8 cellular contexts compared by ENCODE assay signal in genomic region chr14:53217283-53217994, GRCh38.
DNase-seq lines count a peak whose midpoint lies in the region; ATAC-seq and TF ChIP-seq lines count a peak whose summit lies in the region.

No MANE protein-coding gene starts in this region.

- no peaks in the 10 kb centered on the region for H3K27me3 ChIP-seq in mononuclear cell (ENCODE audit: insufficient read depth, low read length)

- H3K27ac Mint-ChIP-seq in CD14-positive monocyte, result no peak overlapping the region
- H3K27ac Mint-ChIP-seq in effector memory CD8-positive, alpha-beta T cell, result peak overlapping the region; percentile 51 to 81

- peaks cover 8% of the 10 kb centered on the region for H3K4me1 ChIP-seq in mononuclear cell (ENCODE audit: insufficient read depth, low read length)

- intact Hi-C loops in CD14-positive monocyte (cut with micrococcal nuclease), result no loop called here

- ATAC-seq in HG03378 (IDR thresholded peaks at IDR 0.05; ENCODE audit: unreplicated experiment), result peak; percentile 90
- ATAC-seq in effector memory CD8-positive, alpha-beta T cell (replicated peaks), result peak; percentile 92

- H3K9me3 ChIP-seq in mononuclear cell (ENCODE audit: low read depth, low read length), result no peaks in the 10 kb centered on the region

- H3K4me3 ChIP-seq in mononuclear cell (ENCODE audit: low read length), result peak overlapping the region; percentile 47

- peak; percentile 67 for TF ChIP-seq CTCF in CD14-positive monocyte (IDR thresholded peaks at IDR 0.05)

- H3K4me1 Mint-ChIP-seq in CD14-positive monocyte, result peaks cover 8% of the 10 kb centered on the region
- peaks cover 5 to 9% of the 10 kb centered on the region in 2 donors for H3K4me1 Mint-ChIP-seq in effector memory CD8-positive, alpha-beta T cell (ENCODE audit: low read depth in 2 of 2)

- peaks cover 0 to 2% (median 1%) of the 10 kb centered on the region in 3 donors for H3K27me3 Mint-ChIP-seq in CD14-positive monocyte (ENCODE audit: low read depth in 3 of 3)
- no peaks in the 10 kb centered on the region for H3K27me3 Mint-ChIP-seq in effector memory CD8-positive, alpha-beta T cell

- peak overlapping the region; percentile 79 to 86 for H3K4me3 Mint-ChIP-seq in CD14-positive monocyte
- H3K4me3 Mint-ChIP-seq in effector memory CD8-positive, alpha-beta T cell, result peak overlapping the region; percentile 84

- H3K36me3 Mint-ChIP-seq in CD14-positive monocyte, result peaks cover 0 to 3% of the 10 kb centered on the region in 2 donors
- peaks cover 3% of the 10 kb centered on the region for H3K36me3 Mint-ChIP-seq in effector memory CD8-positive, alpha-beta T cell (ENCODE audit: insufficient read depth)

- H3K9me3 Mint-ChIP-seq in CD14-positive monocyte, result peaks cover 3 to 11% (median 9%) of the 10 kb centered on the region in 7 donors
- H3K9me3 Mint-ChIP-seq in effector memory CD8-positive, alpha-beta T cell, result no peaks in the 10 kb centered on the region

- DNase-seq in CD14-positive monocyte (ENCODE audit: low spot score) (peak; percentile 65), GM19238 (ENCODE audit: insufficient read length, low spot score) (peak; percentile 68), NCI-H524 treated with DMSO at 0.1 percent for 48 hours (lab: John Stamatoyannopoulos, UW) (peak; percentile 86)
- DNase-seq in activated CD4-positive, alpha-beta T cell treated with anti-CD3 and anti-CD28 coated beads, Interleukin-2, amount 50 U/mL, for 48 hours, result peak; percentile 84 to 86
- peak; percentile 62 to 71 (median 62) for DNase-seq in effector memory CD8-positive, alpha-beta T cell
- peak; percentile 20 to 41 for DNase-seq in stimulated activated CD8-positive, alpha-beta memory T cell treated with anti-CD3 and anti-CD28 coated beads, Interleukin-4, amount 100 ng/mL, for 1 hour (ENCODE audit: low read depth in 2 of 2, low spot score in 1 of 2)

Comparison
In these comparisons a context has a peak if more than half of its experiments do, and no peak if none do; other contexts are left out.
1. Peak in every context shown above with its lines: DNase-seq, ATAC-seq and H3K4me3 ChIP-seq.
2. DNase-seq: peak in every context shown above with its lines; median percentile 86 in NCI-H524 treated with DMSO at 0.1 percent for 48 hours; 85 in activated CD4-positive, alpha-beta T cell treated with anti-CD3 and anti-CD28 coated beads, Interleukin-2, amount 50 U/mL, for 48 hours; 68 in GM19238; 65 in CD14-positive monocyte; 62 in effector memory CD8-positive, alpha-beta T cell; 30 in stimulated activated CD8-positive, alpha-beta memory T cell treated with anti-CD3 and anti-CD28 coated beads, Interleukin-4, amount 100 ng/mL, for 1 hour.
3. H3K27ac Mint-ChIP-seq: peak in effector memory CD8-positive, alpha-beta T cell (2 of 2); none in CD14-positive monocyte (0 of 7).